Comparison of ENCODE assay signal across 17 cellular contexts in genomic region chr11:76329084-76329648, GRCh38. TPM values are rescaled to one million over a fixed set of nuclear protein-coding genes. Genes with fewer than 3 reads are reported as not detected.
DNase-seq lines count a peak whose midpoint lies in the region; ATAC-seq, FAIRE-seq and TF ChIP-seq lines count a peak whose summit lies in the region.
"Had no signal": no experiment of that assay in that cellular context is flagged by ENCODE, and none has a peak within 500 bp of the region (broad histone marks: within the 10 kb centered on the region; RNA-seq: fewer than 3 reads in every experiment).

No MANE protein-coding gene starts in this region.

- peak overlapping the region; percentile 78 for H3K14ac ChIP-seq in neuronal stem cell (ENCODE audit: low read length)

- no peak overlapping the region for H4K8ac ChIP-seq in neuronal stem cell (ENCODE audit: low read depth, low read length)

- H3K27me3 ChIP-seq in neuronal stem cell (ENCODE audit: control insufficient read depth in 3 of 3, insufficient read depth in 3 of 3, low read depth in 1 of 3, low read length in 3 of 3) (peaks cover 0 to 3% (median 0%) of the 10 kb centered on the region in 3 experiments), sigmoid colon (no peaks in the 10 kb centered on the region)

- no peak overlapping the region for H2BK120ac ChIP-seq in neuronal stem cell (ENCODE audit: low read depth, low read length)

- DNase-seq in EL (peak; percentile 78), astrocyte of the cerebellum (ENCODE audit: low read depth) (peak; percentile 28), iPS DF 19.7 (ENCODE audit: low read depth, low spot score) (peak; percentile 40), neuronal stem cell (ENCODE audit: low spot score) (no peak), sigmoid colon (no peak), D721Med (ENCODE audit: insufficient read length, low spot score) (no peak), amniotic stem cell (lab: John Stamatoyannopoulos, UW) (no peak)
- DNase-seq: activated CD4-positive, CD25-positive, alpha-beta regulatory T cell; AML-193; DMS153; MM.1S; NCI-H2171 treated with DMSO at 0.1 percent for 48 hours; stimulated activated CD4-positive, alpha-beta T cell treated with anti-CD3 and anti-CD28 coated beads, Interleukin-1b, Interleukin-23, amount 100 ng/mL, for 48 hours had no signal

- no peak for TF ChIP-seq EP300 in sigmoid colon (IDR thresholded peaks at IDR 0.05)

- H4K91ac ChIP-seq in neuronal stem cell (ENCODE audit: low read depth, low read length, poor library complexity) = no peak overlapping the region

- no peak for TF ChIP-seq CTCF in astrocyte of the cerebellum (IDR thresholded peaks at IDR 0.05; ENCODE audit: low read depth, low read length, missing control alignments)
- no peak for TF ChIP-seq CTCF in sigmoid colon (IDR thresholded peaks at IDR 0.05)
- TF ChIP-seq CTCF in D721Med (IDR thresholded peaks at IDR 0.05; ENCODE audit: insufficient read depth, missing control alignments) = no peak

- no peak overlapping the region for H3K9ac ChIP-seq in neuronal stem cell (ENCODE audit: low read depth, low read length, poor library complexity)

- H3K9me3 ChIP-seq in neuronal stem cell (replicated peaks in 1 of 2; ENCODE audit: control insufficient read depth in 2 of 2, insufficient read depth in 1 of 2, low read depth in 1 of 2, low read length in 2 of 2) (peaks cover 2 to 4% of the 10 kb centered on the region in 2 donors), sigmoid colon (no peaks in the 10 kb centered on the region)
- H3K9me3 ChIP-seq: prostate gland had no signal

- H3K36me3 ChIP-seq in neuronal stem cell (replicated peaks in 1 of 2; ENCODE audit: control insufficient read depth in 2 of 2, insufficient read depth in 2 of 2, low read length in 2 of 2) (no peaks in the 10 kb centered on the region), sigmoid colon (no peaks in the 10 kb centered on the region)
- H3K36me3 ChIP-seq: prostate gland had no signal

- peak overlapping the region; percentile 72 for H3K18ac ChIP-seq in neuronal stem cell (ENCODE audit: low read length)

- H3K27ac ChIP-seq in neuronal stem cell (replicated peaks; ENCODE audit: low read length) = no peak overlapping the region
- no peak overlapping the region for H3K27ac ChIP-seq in sigmoid colon
- H3K27ac ChIP-seq: prostate gland had no signal

- no peaks in the 10 kb centered on the region for H3K79me1 ChIP-seq in neuronal stem cell (ENCODE audit: low read depth, low read length)

- H3K23ac ChIP-seq in neuronal stem cell (ENCODE audit: low read depth, low read length, poor library complexity) = no peak overlapping the region

- no peak overlapping the region for H3K4ac ChIP-seq in neuronal stem cell (ENCODE audit: low read length)

- H2BK5ac ChIP-seq in neuronal stem cell (ENCODE audit: low read length) = no peak overlapping the region

- in situ Hi-C loops in astrocyte of the cerebellum (cut with HindIII; ENCODE audit: low sequenced_read_pairs) = loop anchor here (5.0 to 25.0 kb wide), 2 partner anchors 183 to 437 kb away; no protein-coding TSS in a partner anchor

- no peak overlapping the region for H2BK15ac ChIP-seq in neuronal stem cell (ENCODE audit: low read length)

- H3K4me3 ChIP-seq in astrocyte of the cerebellum (ENCODE audit: low read depth, low read length) (no peak overlapping the region), neuronal stem cell (ENCODE audit: low read length in 2 of 2) (no peak overlapping the region), sigmoid colon (no peak overlapping the region)
- H3K4me3 ChIP-seq: prostate gland had no signal

- no CpG with 5 or more reads among the region's 8 CpGs for WGBS in neuronal stem cell (ENCODE audit: extremely low coverage in 2 of 2, insufficient read length in 2 of 2, insufficient replicate concordance in 1 of 2), 2 donors
- WGBS in sigmoid colon, 2 donors = 85% methylated on average over 8 of the region's 8 CpGs

- H2BK12ac ChIP-seq in neuronal stem cell (ENCODE audit: low read length) = no peak overlapping the region

- peak overlapping the region; percentile 6 for H2AK5ac ChIP-seq in neuronal stem cell (ENCODE audit: low read depth, low read length)

- no peak for FAIRE-seq in D721Med (lab: Jason Lieb, UNC)

- intact Hi-C loops in sigmoid colon (cut with DNase I) = no loop called here

- H3K4me2 ChIP-seq in neuronal stem cell (ENCODE audit: insufficient read depth, low read length, poor library complexity, severe bottlenecking) = no peak overlapping the region

- TF ChIP-seq POLR2A in sigmoid colon (IDR thresholded peaks at IDR 0.05) = no peak

- H3K4me1 ChIP-seq in neuronal stem cell (ENCODE audit: control insufficient read depth in 2 of 2, insufficient read depth in 1 of 2, low read depth in 1 of 2, low read length in 2 of 2) (peaks cover 10 to 18% of the 10 kb centered on the region in 2 donors), sigmoid colon (no peaks in the 10 kb centered on the region)
- H3K4me1 ChIP-seq: prostate gland had no signal

- peak overlapping the region; percentile 46 for H2AFZ ChIP-seq in neuronal stem cell (ENCODE audit: low read length)

- no peak for ATAC-seq in HG02870 (IDR thresholded peaks at IDR 0.05; ENCODE audit: unreplicated experiment)
- ATAC-seq: activated naive CD4-positive, alpha-beta T cell treated with anti-CD3 and anti-CD28 coated beads, Interleukin-2, amount 50 U/mL, for 72 hours; SK-N-SH treated with all-trans-retinoic acid at 6 μM for 48 hours had no signal

RNA-seq across cellular contexts. Expression of gene THAP12, which starts 51.8 kb away (rescaled TPM):
- polyA plus RNA-seq in neuronal stem cell (2013, experiment 1 of 2) = 48.7 TPM
- 47.2 TPM for polyA plus RNA-seq in neuronal stem cell (2013, experiment 2 of 2)
- 10 to 100 TPM; 27.7 to 35.0 (median 31.4) TPM for total RNA-seq in sigmoid colon
- polyA plus RNA-seq in sigmoid colon = 10 to 100 TPM; 27.1 to 43.2 (median 27.3) TPM

RNA-seq across cellular contexts. Expression of gene GVQW3, which starts 52.0 kb away (rescaled TPM):
- 8.2 TPM for polyA plus RNA-seq in neuronal stem cell (2013, experiment 1 of 2)
- 9.1 TPM for polyA plus RNA-seq in neuronal stem cell (2013, experiment 2 of 2)
- 1 to 10 TPM in 3 of 4 donors, under 1 TPM in 1; 0.41 to 4.7 (median 2.2) TPM for total RNA-seq in sigmoid colon
- polyA plus RNA-seq in sigmoid colon = 1 to 10 TPM in 1 of 3 donors, under 1 TPM in 2; 0.60 to 1.9 (median 0.69) TPM

Comparison
In these comparisons a context has a peak if more than half of its experiments do, and no peak if none do; other contexts are left out.
1. DNase-seq: peak in EL (single experiment), astrocyte of the cerebellum (single experiment) and iPS DF 19.7 (single experiment); none in neuronal stem cell (single experiment), sigmoid colon (single experiment), D721Med (single experiment) and amniotic stem cell (single experiment).